ENCODE assay signal across 8 cellular contexts in genomic region chr10:21526184-21526951, GRCh38. TPM values are rescaled to one million over a fixed set of nuclear protein-coding genes. Genes with fewer than 3 reads are reported as not detected.
DNase-seq lines count a peak whose midpoint lies in the region; ATAC-seq and TF ChIP-seq lines count a peak whose summit lies in the region.

No MANE protein-coding gene starts in this region.

- H3K27me3 ChIP-seq in suprapubic skin: no peaks in the 10 kb centered on the region

- WGBS in suprapubic skin: under 1% methylated on average over 37 of the region's 59 CpGs

- peak overlapping the region; percentile 67 for H3K4me3 ChIP-seq in suprapubic skin

- no peaks in the 10 kb centered on the region for H3K36me3 ChIP-seq in suprapubic skin

- no peak for TF ChIP-seq CTCF in suprapubic skin (IDR thresholded peaks at IDR 0.05)

- peak; percentile 94 for DNase-seq in NCI-H82 (lab: John Stamatoyannopoulos, UW)
- DNase-seq in NCI-H82 treated with DMSO at 0.1 percent for 48 hours (lab: John Stamatoyannopoulos, UW; ENCODE audit: unreplicated experiment): no peak
- peak; percentile 82 to 91 for DNase-seq in NOMO-1 (lab: John Stamatoyannopoulos, UW; ENCODE audit: unreplicated experiment in 2 of 2)
- peak; percentile 69 to 80 for DNase-seq in activated T-cell treated with anti-CD3 and anti-CD28 coated beads, Interleukin-2, amount 50 U/mL, for 48 hours
- peak; percentile 84 for DNase-seq in fibroblast of gingiva (ENCODE audit: low read depth)
- peak; percentile 82 for DNase-seq in myocyte (ENCODE audit: low read depth)
- DNase-seq in suprapubic skin (ENCODE audit: low spot score in 2 of 2): peak; percentile 92

- no peak for TF ChIP-seq POLR2A in suprapubic skin (IDR thresholded peaks at IDR 0.05)

- H3K27ac ChIP-seq in suprapubic skin: peak overlapping the region; percentile 98

- H3K9me3 ChIP-seq in suprapubic skin: no peaks in the 10 kb centered on the region

- TF ChIP-seq EP300 in suprapubic skin (IDR thresholded peaks at IDR 0.05): no peak

- peak; percentile 32 for ATAC-seq in HG03025 (IDR thresholded peaks at IDR 0.05; ENCODE audit: low FRiP score, unreplicated experiment)

- H3K4me1 ChIP-seq in suprapubic skin: peaks cover 39% of the 10 kb centered on the region

RNA-seq across cellular contexts. Expression of gene SKIDA1, which starts 0.9 kb away (rescaled TPM):
- 0.26 and 0.37 TPM in 2 replicates for total RNA-seq in myocyte
- polyA plus RNA-seq in myocyte (2012): 0.16 TPM
- 1 to 10 TPM in 2 of 4 donors, under 1 TPM in 2; 0.53 to 3.0 (median 1.2) TPM for total RNA-seq in suprapubic skin

RNA-seq across cellular contexts. Expression of gene MLLT10, which starts 7.7 kb away (rescaled TPM):
- total RNA-seq in myocyte: 15.5 and 20.4 TPM in 2 replicates
- polyA plus RNA-seq in myocyte (2012): 13.4 TPM
- total RNA-seq in suprapubic skin: 10 to 100 TPM; 58.0 to 97.8 (median 64.4) TPM
